ENCODE assay signal across 23 cellular contexts in the genomic region with DNA sequence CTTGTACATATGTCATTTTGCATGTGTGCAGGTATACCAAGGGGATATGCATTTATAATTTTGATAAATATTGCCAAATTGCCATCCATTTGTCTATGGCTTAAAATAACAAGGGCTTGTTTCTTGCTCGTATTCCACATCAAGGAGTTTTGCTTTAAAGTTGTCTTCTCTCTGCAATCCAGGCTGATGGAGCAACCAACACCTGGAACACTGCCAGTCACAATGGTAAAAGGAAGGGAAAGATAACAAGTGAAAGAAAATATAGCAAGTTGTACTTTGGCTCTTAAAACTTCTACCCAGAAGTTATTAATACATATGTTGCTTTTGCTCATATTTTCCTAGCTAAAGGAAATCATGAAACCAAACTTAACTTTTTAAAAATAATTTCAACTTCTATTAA.
"Had no signal": no experiment of that assay in that cellular context is flagged by ENCODE, and none has a peak within 500 bp of the region (broad histone marks: within the 10 kb centered on the region; RNA-seq: fewer than 3 reads in every experiment).

No MANE protein-coding gene starts in this region.

- H3K36me3 ChIP-seq: brain microvascular endothelial cell had no signal

- H3K9me3 Mint-ChIP-seq: activated CD8-positive, alpha-beta T cell treated with anti-CD3 and anti-CD28 coated beads for 36 hours had no signal

- H3K27ac Mint-ChIP-seq: activated CD4-positive, alpha-beta T cell treated with anti-CD3 and anti-CD28 coated beads for 36 hours; activated CD8-positive, alpha-beta T cell treated with anti-CD3 and anti-CD28 coated beads for 36 hours; activated naive CD8-positive, alpha-beta T cell treated with anti-CD3 and anti-CD28 coated beads, Interleukin-2, amount 10 ng/mL, durations not matched to agents 7 days and 5 days; T-helper 17 cell had no signal

- H3K4me3 ChIP-seq: K562 had no signal

- DNase-seq: activated CD4-positive, alpha-beta T cell treated with anti-CD3 and anti-CD28 coated beads for 36 hours; activated CD4-positive, alpha-beta T cell treated with anti-CD3 and anti-CD28 coated beads, Interleukin-2, amount 50 U/mL, for 1 hour; activated CD8-positive, alpha-beta memory T cell treated with anti-CD3 and anti-CD28 coated beads, Interleukin-2, amount 50 U/mL, for 4 hours; activated CD8-positive, alpha-beta T cell treated with anti-CD3 and anti-CD28 coated beads for 36 hours; activated naive CD4-positive, alpha-beta T cell treated with anti-CD3 and anti-CD28 coated beads, Interleukin-2, amount 50 U/mL, for 16 hours; activated naive CD8-positive, alpha-beta T cell treated with anti-CD3 and anti-CD28 coated beads, Interleukin-2, amount 10 ng/mL, durations not matched to agents 7 days and 5 days; amygdala; brain microvascular endothelial cell; Karpas-422; MM.1S; NCI-H1105; NCI-H1436; NCI-H1694 treated with DMSO at 0.1 percent for 48 hours; NCI-H2029 treated with DMSO at 0.1 percent for 48 hours; NCI-H345; NCI-H510A; NCI-H526 treated with DMSO at 0.1 percent for 48 hours; PC-3; SHP77 treated with DMSO at 0.1 percent for 48 hours; T-helper 17 cell; T-helper 9 cell; WERI-Rb-1 had no signal

- H3K27ac ChIP-seq: brain microvascular endothelial cell, WERI-Rb-1 had no signal

- H3K27me3 ChIP-seq: brain microvascular endothelial cell had no signal

- H3K4me3 Mint-ChIP-seq: activated CD4-positive, alpha-beta T cell treated with anti-CD3 and anti-CD28 coated beads for 36 hours; activated CD8-positive, alpha-beta T cell treated with anti-CD3 and anti-CD28 coated beads for 36 hours; activated naive CD8-positive, alpha-beta T cell treated with anti-CD3 and anti-CD28 coated beads, Interleukin-2, amount 10 ng/mL, durations not matched to agents 7 days and 5 days; T-helper 17 cell had no signal

- H3K36me3 Mint-ChIP-seq: activated naive CD8-positive, alpha-beta T cell treated with anti-CD3 and anti-CD28 coated beads, Interleukin-2, amount 10 ng/mL, durations not matched to agents 7 days and 5 days had no signal

- H3K4me1 Mint-ChIP-seq: activated naive CD8-positive, alpha-beta T cell treated with anti-CD3 and anti-CD28 coated beads, Interleukin-2, amount 10 ng/mL, durations not matched to agents 7 days and 5 days had no signal

- ATAC-seq: activated CD4-positive, alpha-beta T cell treated with anti-CD3 and anti-CD28 coated beads for 36 hours; activated CD8-positive, alpha-beta T cell treated with anti-CD3 and anti-CD28 coated beads for 36 hours; K562; PC-3; T-helper 17 cell had no signal
